Comparison of ENCODE assay signal across 20 cellular contexts in the genomic region with DNA sequence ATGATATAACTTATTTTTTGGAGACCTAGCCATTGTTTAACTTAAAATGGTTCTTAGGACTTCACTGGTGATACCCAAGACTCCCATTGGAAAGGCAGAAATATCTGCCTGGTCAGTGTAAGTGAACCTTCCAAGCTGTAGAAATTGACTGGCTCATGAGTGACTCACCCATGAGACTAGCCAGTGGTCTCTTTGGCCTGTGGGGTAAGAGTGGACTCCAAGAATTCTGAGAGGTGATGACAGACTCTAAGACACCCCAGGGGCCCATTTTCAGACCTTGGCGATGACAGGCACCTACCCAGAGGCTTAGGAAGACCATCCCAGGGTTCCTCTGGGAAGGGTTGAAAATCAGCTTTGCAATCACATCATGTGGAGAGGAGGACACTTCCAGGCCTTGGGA.
DNase-seq lines count a peak whose midpoint lies in the region; ATAC-seq, FAIRE-seq and TF ChIP-seq lines count a peak whose summit lies in the region.
"Had no signal": no experiment of that assay in that cellular context is flagged by ENCODE, and none has a peak within 500 bp of the region (broad histone marks: within the 10 kb centered on the region; RNA-seq: fewer than 3 reads in every experiment).

No MANE protein-coding gene starts in this region.

- in situ Hi-C loops in GM23248 (cut with MboI) (no loop called here), K562 (cut with MboI) (no loop called here)

- H3K9ac ChIP-seq in GM23248 (no peak overlapping the region), K562 (ENCODE audit: insufficient read depth in 1 of 2, low read depth in 2 of 2, low read length in 2 of 2) (no peak overlapping the region), Karpas-422 (ENCODE audit: low read length) (no peak overlapping the region)

- H3K36me3 ChIP-seq in GM23248 (ENCODE audit: low read depth) (no peaks in the 10 kb centered on the region), K562 (ENCODE audit: control insufficient read depth, insufficient read depth, low read length) (no peaks in the 10 kb centered on the region), upper lobe of right lung (no peaks in the 10 kb centered on the region), Karpas-422 (ENCODE audit: insufficient read depth, low read length) (no peaks in the 10 kb centered on the region), MG63 (no peaks in the 10 kb centered on the region)
- H3K36me3 ChIP-seq: Peyer's patch had no signal

- DNase-seq in GM23248 (peak; percentile 24), K562 (ENCODE audit: extremely low read depth in 1 of 4, low spot score in 3 of 4) (no peak), iris pigment epithelial cell (ENCODE audit: low read depth) (peak; percentile 10), upper lobe of right lung (no peak), NCI-H187 (lab: John Stamatoyannopoulos, UW) (no peak), Karpas-422 (no peak), MG63 (no peak)
- DNase-seq: C1 segment of cervical spinal cord; CD8-positive, alpha-beta T cell; DND-41; NCI-H1092 treated with DMSO at 0.1 percent for 48 hours; NCI-H146; NCI-H2029 treated with DMSO at 0.1 percent for 48 hours; NCI-H226; NCI-H510A treated with DMSO at 0.1 percent for 48 hours; NCI-H82; Peyer's patch had no signal

- CTCF ChIA-PET in K562 (lab: Yijun Ruan, JAX; ENCODE audit: low intra/inter-chr PET ratio) = no interaction called here

- 15 to 22% methylated on average over 1 of the region's 1 CpG for WGBS in GM23248 (ENCODE audit: low coverage in 1 of 2, low lambda C conversion rate in 2 of 2, missing lambda C conversion rate in 2 of 2), 2 experiments
- WGBS in K562 (ENCODE audit: insufficient coverage, low coverage, missing lambda C conversion rate) = 6% methylated on average over 1 of the region's 1 CpG

- no peak for TF ChIP-seq CTCF in K562 (IDR thresholded peaks at IDR 0.05 in 2 of 3, conservative IDR thresholded peaks at IDR 0.05 in 1 of 3; ENCODE audit: insufficient read depth in 2 of 3, low read depth in 1 of 3, low read length in 3 of 3)
- TF ChIP-seq CTCF in upper lobe of right lung (IDR thresholded peaks at IDR 0.05) = no peak

- intact Hi-C loops in K562 (cut with micrococcal nuclease) (no loop called here), upper lobe of right lung (cut with DNase I) (no loop called here)

- H3K4me3 ChIP-seq in GM23248 (no peak overlapping the region), K562 (no peak overlapping the region), upper lobe of right lung (no peak overlapping the region), Karpas-422 (ENCODE audit: low read length) (no peak overlapping the region), MG63 (no peak overlapping the region)
- H3K4me3 ChIP-seq: Peyer's patch had no signal

- ATAC-seq in K562 (no peak), upper lobe of right lung (peak; percentile 15)
- ATAC-seq: CD8-positive, alpha-beta T cell had no signal

- TF ChIP-seq EP300 in K562 (IDR thresholded peaks at IDR 0.05; ENCODE audit: low read length) = no peak

- H2AFZ ChIP-seq in GM23248 (no peak overlapping the region), K562 (ENCODE audit: low read depth, low read length) (no peak overlapping the region), Karpas-422 (ENCODE audit: low read length) (no peak overlapping the region)

- no TSS peak for BruUV-seq in K562 (replicated peaks; lab: Mats Ljungman, UMichigan)

- no peak for TF ChIP-seq RAD21 in K562 (CRISPR knock-in tag; conservative IDR thresholded peaks at IDR 0.05 in 1 of 2, IDR thresholded peaks at IDR 0.05 in 1 of 2)

- no peaks in the 10 kb centered on the region for H3K9me3 ChIP-seq in GM23248 (ENCODE audit: low read depth)
- H3K9me3 ChIP-seq in K562 (replicated peaks; ENCODE audit: control insufficient read depth, insufficient read depth, low read depth, low read length) = no peaks in the 10 kb centered on the region; the same call in 1 of the 2 replicates
- no peaks in the 10 kb centered on the region for H3K9me3 ChIP-seq in upper lobe of right lung
- no peaks in the 10 kb centered on the region; the same call in 1 of the 2 replicates for H3K9me3 ChIP-seq in Karpas-422 (ENCODE audit: low read length)
- no peaks in the 10 kb centered on the region for H3K9me3 ChIP-seq in MG63
- H3K9me3 ChIP-seq: Peyer's patch had no signal

- H3K9me2 ChIP-seq in GM23248 (ENCODE audit: insufficient read depth) (no peaks in the 10 kb centered on the region), Karpas-422 (replicated peaks; ENCODE audit: insufficient read depth, low read length) (no peaks in the 10 kb centered on the region)

- no peaks in the 10 kb centered on the region for H3K9me1 ChIP-seq in K562 (ENCODE audit: control insufficient read depth, insufficient read depth, low read length)

- no peaks in the 10 kb centered on the region for H3F3A ChIP-seq in GM23248 (ENCODE audit: insufficient read depth)

- peak; percentile 29 for FAIRE-seq in K562 (lab: Jason Lieb, UNC)
- FAIRE-seq: GM12892, GM19239, H54 had no signal

- H3K27me3 ChIP-seq in GM23248 (replicated peaks; ENCODE audit: insufficient read depth) (no peaks in the 10 kb centered on the region; the same call in 1 of the 2 replicates), K562 (ENCODE audit: control insufficient read depth in 2 of 2, insufficient read depth in 2 of 2, low read length in 2 of 2) (peaks cover 22 to 51% of the 10 kb centered on the region in 2 experiments), upper lobe of right lung (no peaks in the 10 kb centered on the region), Karpas-422 (ENCODE audit: low read length) (no peaks in the 10 kb centered on the region; the same call in 1 of the 2 replicates), MG63 (no peaks in the 10 kb centered on the region)
- H3K27me3 ChIP-seq: Peyer's patch had no signal

- POLR2A ChIA-PET in K562 (lab: Yijun Ruan, JAX) = no interaction called here

- H3K4me2 ChIP-seq in GM23248 (ENCODE audit: unreplicated experiment) (no peak overlapping the region), K562 (ENCODE audit: insufficient read depth, low read length) (no peak overlapping the region), Karpas-422 (ENCODE audit: low read depth, low read length, poor library complexity, severe bottlenecking) (no peak overlapping the region)

- H3K27ac ChIP-seq in GM23248 (no peak overlapping the region), K562 (ENCODE audit: extremely low read depth, low read depth, low read length) (no peak overlapping the region), upper lobe of right lung (no peak overlapping the region), Karpas-422 (ENCODE audit: low read length) (no peak overlapping the region)
- H3K27ac ChIP-seq: Peyer's patch had no signal

- H3K4me1 ChIP-seq in GM23248 (ENCODE audit: insufficient read depth) (no peaks in the 10 kb centered on the region), K562 (replicated peaks in 1 of 2; ENCODE audit: control insufficient read depth in 2 of 2, insufficient read depth in 2 of 2, low read length in 2 of 2) (no peaks in the 10 kb centered on the region), upper lobe of right lung (no peaks in the 10 kb centered on the region), Karpas-422 (ENCODE audit: low read length) (peaks cover 3% of the 10 kb centered on the region)
- H3K4me1 ChIP-seq: Peyer's patch had no signal

- no peaks in the 10 kb centered on the region for H3K79me2 ChIP-seq in GM23248 (ENCODE audit: insufficient read depth)
- H3K79me2 ChIP-seq in K562 (ENCODE audit: control insufficient read depth, insufficient read depth, low read length) = no peaks in the 10 kb centered on the region
- H3K79me2 ChIP-seq in Karpas-422 (ENCODE audit: low read length) = no peaks in the 10 kb centered on the region

- H4K20me1 ChIP-seq in GM23248 (ENCODE audit: insufficient read depth) = no peaks in the 10 kb centered on the region
- no peaks in the 10 kb centered on the region for H4K20me1 ChIP-seq in K562 (replicated peaks; ENCODE audit: control insufficient read depth, insufficient read depth, low read length)
- H4K20me1 ChIP-seq in Karpas-422 (ENCODE audit: insufficient read depth, low read depth, low read length) = no peaks in the 10 kb centered on the region

- no peak for TF ChIP-seq POLR2A in K562 (conservative IDR thresholded peaks at IDR 0.05)

TF ChIP-seq in K562, 482 proteins besides CTCF, POLR2A, EP300 and RAD21 (continues in another document):
- TF ChIP-seq PTBP1 (IDR thresholded peaks at IDR 0.05; ENCODE audit: low read depth, low read length) (no peak), TEAD2 (tag; IDR thresholded peaks at IDR 0.05) (no peak), ZNF696 (CRISPR knock-in tag; conservative IDR thresholded peaks at IDR 0.05) (no peak), NR4A1 (CRISPR knock-in tag; IDR thresholded peaks at IDR 0.05) (no peak), NR4A1 (tag; IDR thresholded peaks at IDR 0.05) (no peak), HDAC8 (tag; IDR thresholded peaks at IDR 0.05) (no peak), TRIM24 (IDR thresholded peaks at IDR 0.05) (no peak), NFATC3 (IDR thresholded peaks at IDR 0.05) (no peak)

Comparison
In these comparisons a context has a peak if more than half of its experiments do, and no peak if none do; other contexts are left out.
1. DNase-seq: peak in GM23248 (single experiment) and iris pigment epithelial cell (single experiment); none in K562 (0 of 4), upper lobe of right lung (single experiment), NCI-H187 (0 of 2), Karpas-422 (single experiment) and MG63 (single experiment).